Comparison of ENCODE assay signal across 15 cellular contexts in genomic region chr5:127849436-127849835, GRCh38.
"Had no signal": no experiment of that assay in that cellular context is flagged by ENCODE, and none has a peak within 500 bp of the region (broad histone marks: within the 10 kb centered on the region; RNA-seq: fewer than 3 reads in every experiment).

No MANE protein-coding gene starts in this region.

- H3K27me3 Mint-ChIP-seq: activated naive CD8-positive, alpha-beta T cell treated with anti-CD3 and anti-CD28 coated beads, Interleukin-2, amount 10 ng/mL, durations not matched to agents 7 days and 5 days had no signal

- H3K9ac ChIP-seq: neural progenitor cell had no signal

- ATAC-seq: activated CD4-positive, CD25-positive, alpha-beta regulatory T cell treated with anti-CD3 and anti-CD28 coated beads, Interleukin-2, amount 50 U/mL, for 24 hours; pancreas had no signal

- H3K27me3 ChIP-seq: brain microvascular endothelial cell, neural progenitor cell, pancreas, stomach, testis had no signal

- H3K27ac ChIP-seq: brain microvascular endothelial cell, hepatocyte, neural progenitor cell, pancreas, testis had no signal

- H3K9me3 Mint-ChIP-seq: activated naive CD8-positive, alpha-beta T cell treated with anti-CD3 and anti-CD28 coated beads, Interleukin-2, amount 10 ng/mL, durations not matched to agents 7 days and 5 days; neural progenitor cell had no signal

- FAIRE-seq: kidney had no signal

- DNase-seq: activated CD4-positive, alpha-beta T cell treated with anti-CD3 and anti-CD28 coated beads, Interleukin-2, amount 50 U/mL, for 1 hour; activated CD8-positive, alpha-beta memory T cell treated with anti-CD3 and anti-CD28 coated beads for 24 hours; activated naive CD8-positive, alpha-beta T cell treated with anti-CD3 and anti-CD28 coated beads, Interleukin-2, amount 10 ng/mL, durations not matched to agents 7 days and 5 days; brain microvascular endothelial cell; endodermal cell; erythroblast; kidney; pancreas; stimulated activated CD4-positive, alpha-beta T cell treated with anti-CD3 and anti-CD28 coated beads, Interleukin-1b, Interleukin-23, amount 100 ng/mL, for 48 hours; stomach; T-helper 9 cell; testis had no signal

- H3K9me3 ChIP-seq: pancreas, stomach, testis had no signal

- H3K4me3 Mint-ChIP-seq: activated naive CD8-positive, alpha-beta T cell treated with anti-CD3 and anti-CD28 coated beads, Interleukin-2, amount 10 ng/mL, durations not matched to agents 7 days and 5 days; endodermal cell; neural progenitor cell had no signal

- H3K36me3 Mint-ChIP-seq: activated naive CD8-positive, alpha-beta T cell treated with anti-CD3 and anti-CD28 coated beads, Interleukin-2, amount 10 ng/mL, durations not matched to agents 7 days and 5 days; neural progenitor cell had no signal

- H3K27ac Mint-ChIP-seq: activated naive CD8-positive, alpha-beta T cell treated with anti-CD3 and anti-CD28 coated beads, Interleukin-2, amount 10 ng/mL, durations not matched to agents 7 days and 5 days; endodermal cell; neural progenitor cell had no signal

- H3K4me1 Mint-ChIP-seq: activated naive CD8-positive, alpha-beta T cell treated with anti-CD3 and anti-CD28 coated beads, Interleukin-2, amount 10 ng/mL, durations not matched to agents 7 days and 5 days had no signal

- H3K4me2 ChIP-seq: hepatocyte, neural progenitor cell had no signal

- H3K4me1 ChIP-seq: pancreas, testis had no signal

- H3K36me3 ChIP-seq: brain microvascular endothelial cell, neural progenitor cell, pancreas, stomach had no signal

- H3K79me2 ChIP-seq: hepatocyte had no signal

- H2AFZ ChIP-seq: neural progenitor cell had no signal

- H3K4me3 ChIP-seq: hepatocyte, neural progenitor cell, pancreas, stomach, testis had no signal
